ENCODE assay signal across 18 cellular contexts in the genomic region with DNA sequence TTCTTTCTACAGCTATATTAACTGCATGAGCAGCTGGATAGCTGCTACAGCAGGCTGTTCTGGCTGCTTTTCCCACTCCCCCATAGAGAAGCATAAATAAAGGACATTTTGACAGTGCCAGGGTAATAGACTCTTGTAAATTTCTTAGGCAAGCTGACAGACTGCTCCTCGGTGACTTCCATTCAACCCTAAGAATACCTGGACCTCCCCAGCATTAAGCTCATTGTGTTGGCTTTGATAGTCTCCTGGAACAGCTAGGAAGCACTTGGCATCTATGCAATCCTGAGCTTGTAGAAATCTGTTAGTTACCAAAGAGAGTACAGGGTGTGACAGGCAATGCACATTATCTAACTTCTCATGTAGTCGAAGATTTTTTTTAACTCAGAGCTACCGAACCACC.
"Had no signal": no experiment of that assay in that cellular context is flagged by ENCODE, and none has a peak within 500 bp of the region (broad histone marks: within the 10 kb centered on the region; RNA-seq: fewer than 3 reads in every experiment).

No MANE protein-coding gene starts in this region.

- H3K36me3 ChIP-seq: sigmoid colon, upper lobe of left lung had no signal

- H3K27me3 ChIP-seq: body of pancreas, foreskin keratinocyte, sigmoid colon, upper lobe of left lung had no signal

- H3K27ac ChIP-seq: body of pancreas, foreskin keratinocyte, sigmoid colon, upper lobe of left lung had no signal

- H3K9me3 ChIP-seq: body of pancreas, sigmoid colon, upper lobe of left lung had no signal

- H3K4me1 ChIP-seq: body of pancreas, foreskin keratinocyte, sigmoid colon, upper lobe of left lung had no signal

- DNase-seq: activated CD4-positive, alpha-beta T cell treated with anti-CD3 and anti-CD28 coated beads, Interleukin-2, amount 50 U/mL, for 4 hours; activated CD4-positive, CD25-positive, alpha-beta regulatory T cell treated with anti-CD3 and anti-CD28 coated beads, Interleukin-2, amount 50 U/mL, for 72 hours; activated naive CD4-positive, alpha-beta T cell treated with anti-CD3 and anti-CD28 coated beads, Interleukin-2, amount 50 U/mL, for 16 hours; activated T-cell treated with anti-CD3 and anti-CD28 coated beads, Interleukin-2, amount 50 U/mL, for 1 hour; body of pancreas; dermis blood vessel endothelial cell; endodermal cell; foreskin keratinocyte; head of caudate nucleus; islet precursor cell; midbrain; naive B cell; sigmoid colon; stimulated activated CD4-positive, alpha-beta T cell treated with anti-CD3 and anti-CD28 coated beads, Interleukin-12 subunit alpha, Interleukin-12 subunit beta, amount 100 ng/mL, for 4 hours; stimulated activated naive CD4-positive, alpha-beta T cell; substantia nigra; T-helper 9 cell; upper lobe of left lung had no signal

- ATAC-seq: body of pancreas, foreskin keratinocyte had no signal

- H3K4me3 ChIP-seq: body of pancreas, sigmoid colon, upper lobe of left lung had no signal
